Comparison of ENCODE assay signal across 1 cellular context in the genomic region with DNA sequence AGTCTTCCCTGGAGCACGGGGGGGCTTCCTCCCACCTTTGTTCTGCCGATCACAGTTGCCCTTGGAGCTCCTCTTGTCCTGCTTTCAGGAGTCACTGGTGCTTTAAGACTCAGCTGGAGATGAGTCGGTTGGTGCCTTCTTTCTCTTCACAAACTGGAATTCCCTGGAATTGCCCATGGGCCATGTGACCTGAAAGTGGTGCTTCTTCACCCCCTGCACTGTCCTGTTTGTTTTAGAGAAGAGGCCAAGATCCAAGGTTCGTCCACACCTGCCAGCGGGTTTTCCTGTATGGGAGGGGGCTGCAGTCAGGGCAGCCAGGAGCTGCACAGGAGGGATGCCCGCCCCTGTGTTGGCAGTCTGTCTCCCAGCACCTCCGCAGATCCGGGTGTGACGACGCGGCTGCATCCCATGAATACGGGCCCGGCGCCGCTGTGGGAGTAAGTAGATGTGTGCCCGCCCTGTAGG.
TF ChIP-seq lines count a peak whose summit lies in the region.

No MANE protein-coding gene starts in this region.

TF ChIP-seq in HepG2, 621 proteins besides CTCF, POLR2A, EP300 and RAD21 (continued from another document and continues in another):
- TF ChIP-seq RNF219 (CRISPR knock-in tag; IDR thresholded peaks at IDR 0.05) = no peak
- TF ChIP-seq CSRNP1 (CRISPR knock-in tag; IDR thresholded peaks at IDR 0.05) = no peak
- TF ChIP-seq BHLHE40 (IDR thresholded peaks at IDR 0.05; ENCODE audit: low read length) = no peak
- no peak for TF ChIP-seq MLLT10 (CRISPR knock-in tag; IDR thresholded peaks at IDR 0.05)
- no peak for TF ChIP-seq ZFP90 (CRISPR knock-in tag; IDR thresholded peaks at IDR 0.05; ENCODE audit: borderline replicate concordance)
- TF ChIP-seq NONO (IDR thresholded peaks at IDR 0.05) = no peak
- TF ChIP-seq NONO (CRISPR knock-in tag; conservative IDR thresholded peaks at IDR 0.05) = peak; percentile 65
- no peak for TF ChIP-seq ZNF577 (CRISPR knock-in tag; IDR thresholded peaks at IDR 0.05; ENCODE audit: borderline replicate concordance, low read depth)
- peak; percentile 71 for TF ChIP-seq HDAC2 (CRISPR knock-in tag; IDR thresholded peaks at IDR 0.05)
- TF ChIP-seq SKI (IDR thresholded peaks at IDR 0.05; ENCODE audit: partially characterized antibody) = no peak
- TF ChIP-seq GABPB1 (CRISPR knock-in tag; IDR thresholded peaks at IDR 0.05) = peak; percentile 51
- no peak for TF ChIP-seq SMARCE1 (IDR thresholded peaks at IDR 0.05; ENCODE audit: borderline replicate concordance)
- TF ChIP-seq MIXL1 (CRISPR knock-in tag; IDR thresholded peaks at IDR 0.05) = no peak
- TF ChIP-seq AKAP8 (CRISPR knock-in tag; IDR thresholded peaks at IDR 0.05) = no peak
- no peak for TF ChIP-seq ZNF556 (CRISPR knock-in tag; IDR thresholded peaks at IDR 0.05; ENCODE audit: borderline replicate concordance)
- TF ChIP-seq ZBTB33 (CRISPR knock-in tag; IDR thresholded peaks at IDR 0.05) = no peak
- peak; percentile 64 for TF ChIP-seq RARA (CRISPR knock-in tag; IDR thresholded peaks at IDR 0.05)
- no peak for TF ChIP-seq MIER3 (CRISPR knock-in tag; IDR thresholded peaks at IDR 0.05; ENCODE audit: borderline replicate concordance)
- TF ChIP-seq SP2 (CRISPR knock-in tag; IDR thresholded peaks at IDR 0.05) = no peak
- TF ChIP-seq SRSF4 (IDR thresholded peaks at IDR 0.05; ENCODE audit: low read depth, low read length, poor library complexity, severe bottlenecking) = no peak
- TF ChIP-seq MIER2 (CRISPR knock-in tag; IDR thresholded peaks at IDR 0.05) = no peak
- no peak for TF ChIP-seq MAZ (IDR thresholded peaks at IDR 0.05; ENCODE audit: borderline replicate concordance, low read depth, low read length)
- TF ChIP-seq MAZ (CRISPR knock-in tag; IDR thresholded peaks at IDR 0.05; ENCODE audit: low read depth) = no peak
- TF ChIP-seq ZNF263 (CRISPR knock-in tag; IDR thresholded peaks at IDR 0.05) = peak; percentile 52; the same call in 1 of the 2 replicates
- TF ChIP-seq HNRNPL (IDR thresholded peaks at IDR 0.05; ENCODE audit: low read depth, low read length) = 0 out of 2 replicates have a peak, but pooled peaks have one; percentile 72
- no peak for TF ChIP-seq ZNF777 (CRISPR knock-in tag; IDR thresholded peaks at IDR 0.05)
- TF ChIP-seq DR1 (CRISPR knock-in tag; IDR thresholded peaks at IDR 0.05) = no peak
- TF ChIP-seq ZUFSP (CRISPR knock-in tag; IDR thresholded peaks at IDR 0.05; ENCODE audit: borderline replicate concordance) = no peak
- TF ChIP-seq NR1H2 (CRISPR knock-in tag; IDR thresholded peaks at IDR 0.05; ENCODE audit: borderline replicate concordance, low read depth) = no peak
- TF ChIP-seq ZNF329 (CRISPR knock-in tag; IDR thresholded peaks at IDR 0.05; ENCODE audit: low read depth) = no peak
- TF ChIP-seq, protein P1, sequence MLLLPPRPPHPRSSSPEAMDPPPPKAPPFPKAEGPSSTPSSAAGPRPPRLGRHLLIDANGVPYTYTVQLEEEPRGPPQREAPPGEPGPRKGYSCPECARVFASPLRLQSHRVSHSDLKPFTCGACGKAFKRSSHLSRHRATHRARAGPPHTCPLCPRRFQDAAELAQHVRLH (CRISPR knock-in tag; IDR thresholded peaks at IDR 0.05; ENCODE audit: borderline replicate concordance, low read depth) = no peak
- TF ChIP-seq ZBTB2 (CRISPR knock-in tag; IDR thresholded peaks at IDR 0.05; ENCODE audit: low read depth) = no peak
- no peak for TF ChIP-seq ZNF274 (CRISPR knock-in tag; IDR thresholded peaks at IDR 0.05)
- peak; percentile 12 for TF ChIP-seq ASH2L (IDR thresholded peaks at IDR 0.05; ENCODE audit: insufficient read length, low read depth, low read length)
- TF ChIP-seq, protein P2, sequence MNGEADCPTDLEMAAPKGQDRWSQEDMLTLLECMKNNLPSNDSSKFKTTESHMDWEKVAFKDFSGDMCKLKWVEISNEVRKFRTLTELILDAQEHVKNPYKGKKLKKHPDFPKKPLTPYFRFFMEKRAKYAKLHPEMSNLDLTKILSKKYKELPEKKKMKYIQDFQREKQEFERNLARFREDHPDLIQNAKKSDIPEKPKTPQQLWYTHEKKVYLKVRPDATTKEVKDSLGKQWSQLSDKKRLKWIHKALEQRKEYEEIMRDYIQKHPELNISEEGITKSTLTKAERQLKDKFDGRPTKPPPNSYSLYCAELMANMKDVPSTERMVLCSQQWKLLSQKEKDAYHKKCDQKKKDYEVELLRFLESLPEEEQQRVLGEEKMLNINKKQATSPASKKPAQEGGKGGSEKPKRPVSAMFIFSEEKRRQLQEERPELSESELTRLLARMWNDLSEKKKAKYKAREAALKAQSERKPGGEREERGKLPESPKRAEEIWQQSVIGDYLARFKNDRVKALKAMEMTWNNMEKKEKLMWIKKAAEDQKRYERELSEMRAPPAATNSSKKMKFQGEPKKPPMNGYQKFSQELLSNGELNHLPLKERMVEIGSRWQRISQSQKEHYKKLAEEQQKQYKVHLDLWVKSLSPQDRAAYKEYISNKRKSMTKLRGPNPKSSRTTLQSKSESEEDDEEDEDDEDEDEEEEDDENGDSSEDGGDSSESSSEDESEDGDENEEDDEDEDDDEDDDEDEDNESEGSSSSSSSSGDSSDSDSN (CRISPR knock-in tag; IDR thresholded peaks at IDR 0.05) = 0 out of 2 replicates have a peak, but pooled peaks have one; percentile 32
- TF ChIP-seq, protein P3, sequence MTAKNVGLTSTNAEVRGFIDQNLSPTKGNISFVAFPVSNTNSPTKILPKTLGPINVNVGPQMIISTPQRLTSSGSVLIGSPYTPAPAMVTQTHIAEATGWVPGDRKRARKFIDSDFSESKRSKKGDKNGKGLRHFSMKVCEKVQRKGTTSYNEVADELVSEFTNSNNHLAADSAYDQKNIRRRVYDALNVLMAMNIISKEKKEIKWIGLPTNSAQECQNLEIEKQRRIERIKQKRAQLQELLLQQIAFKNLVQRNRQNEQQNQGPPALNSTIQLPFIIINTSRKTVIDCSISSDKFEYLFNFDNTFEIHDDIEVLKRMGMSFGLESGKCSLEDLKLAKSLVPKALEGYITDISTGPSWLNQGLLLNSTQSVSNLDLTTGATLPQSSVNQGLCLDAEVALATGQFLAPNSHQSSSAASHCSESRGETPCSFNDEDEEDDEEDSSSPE (CRISPR knock-in tag; IDR thresholded peaks at IDR 0.05) = 0 out of 2 replicates have a peak, but pooled peaks have one; percentile 17
- no peak for TF ChIP-seq ZNF17 (CRISPR knock-in tag; IDR thresholded peaks at IDR 0.05)
- TF ChIP-seq NCOA1 (CRISPR knock-in tag; IDR thresholded peaks at IDR 0.05) = no peak
- TF ChIP-seq HES4 (CRISPR knock-in tag; IDR thresholded peaks at IDR 0.05; ENCODE audit: borderline replicate concordance) = no peak
- TF ChIP-seq KDM6A (CRISPR knock-in tag; IDR thresholded peaks at IDR 0.05; ENCODE audit: low read depth) = peak; percentile 61; the same call in 1 of the 2 replicates
- TF ChIP-seq NFYC (CRISPR knock-in tag; IDR thresholded peaks at IDR 0.05) = no peak
- TF ChIP-seq, protein P4, sequence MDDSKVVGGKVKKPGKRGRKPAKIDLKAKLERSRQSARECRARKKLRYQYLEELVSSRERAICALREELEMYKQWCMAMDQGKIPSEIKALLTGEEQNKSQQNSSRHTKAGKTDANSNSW (CRISPR knock-in tag; IDR thresholded peaks at IDR 0.05; ENCODE audit: borderline replicate concordance) = no peak
- TF ChIP-seq, protein P5, sequence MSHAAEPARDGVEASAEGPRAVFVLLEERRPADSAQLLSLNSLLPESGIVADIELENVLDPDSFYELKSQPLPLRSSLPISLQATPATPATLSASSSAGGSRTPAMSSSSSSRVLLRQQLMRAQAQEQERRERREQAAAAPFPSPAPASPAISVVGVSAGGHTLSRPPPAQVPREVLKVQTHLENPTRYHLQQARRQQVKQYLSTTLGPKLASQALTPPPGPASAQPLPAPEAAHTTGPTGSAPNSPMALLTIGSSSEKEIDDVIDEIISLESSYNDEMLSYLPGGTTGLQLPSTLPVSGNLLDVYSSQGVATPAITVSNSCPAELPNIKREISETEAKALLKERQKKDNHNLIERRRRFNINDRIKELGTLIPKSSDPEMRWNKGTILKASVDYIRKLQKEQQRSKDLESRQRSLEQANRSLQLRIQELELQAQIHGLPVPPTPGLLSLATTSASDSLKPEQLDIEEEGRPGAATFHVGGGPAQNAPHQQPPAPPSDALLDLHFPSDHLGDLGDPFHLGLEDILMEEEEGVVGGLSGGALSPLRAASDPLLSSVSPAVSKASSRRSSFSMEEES (CRISPR knock-in tag; IDR thresholded peaks at IDR 0.05) = peak; percentile 74; the same call in 1 of the 2 replicates
- no peak for TF ChIP-seq ZNF3 (CRISPR knock-in tag; IDR thresholded peaks at IDR 0.05)
- no peak for TF ChIP-seq NR2F1 (CRISPR knock-in tag; IDR thresholded peaks at IDR 0.05)
- no peak; the same call in 1 of the 2 replicates for TF ChIP-seq ZGPAT (CRISPR knock-in tag; IDR thresholded peaks at IDR 0.05)
- no peak for TF ChIP-seq CAMTA2 (CRISPR knock-in tag; IDR thresholded peaks at IDR 0.05; ENCODE audit: borderline replicate concordance)
- no peak for TF ChIP-seq FOXO1 (CRISPR knock-in tag; IDR thresholded peaks at IDR 0.05)
- no peak for TF ChIP-seq ZNF720 (CRISPR knock-in tag; IDR thresholded peaks at IDR 0.05)
- no peak for TF ChIP-seq YEATS2 (CRISPR knock-in tag; IDR thresholded peaks at IDR 0.05; ENCODE audit: borderline replicate concordance)
- no peak for TF ChIP-seq ZNF615 (CRISPR knock-in tag; IDR thresholded peaks at IDR 0.05; ENCODE audit: borderline replicate concordance)
